ENCODE assay signal across 31 cellular contexts in the genomic region with DNA sequence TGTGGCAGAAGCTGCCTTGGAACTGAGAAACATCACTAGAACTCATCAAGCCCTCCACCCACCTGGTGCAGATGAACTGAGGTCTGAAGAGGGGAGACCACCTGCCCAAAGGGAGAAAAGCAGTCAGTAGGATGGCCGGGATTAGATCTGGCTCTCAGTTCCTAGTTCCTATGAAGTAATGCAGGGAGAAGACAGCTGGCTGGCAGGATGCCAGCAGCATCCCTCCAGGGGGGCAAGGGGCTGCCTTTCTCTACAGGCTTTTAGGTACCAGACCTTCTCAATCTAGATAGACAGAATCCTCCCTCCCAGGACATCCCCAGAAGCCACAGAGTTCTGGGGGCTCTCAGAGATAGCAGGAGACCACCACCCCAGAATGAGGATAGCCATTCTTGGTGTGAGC. TPM values are rescaled to one million over a fixed set of nuclear protein-coding genes. Genes with fewer than 3 reads are reported as not detected.
"Had no signal": no experiment of that assay in that cellular context is flagged by ENCODE, and none has a peak within 500 bp of the region (broad histone marks: within the 10 kb centered on the region; RNA-seq: fewer than 3 reads in every experiment).

No MANE protein-coding gene starts in this region.

- H3K4me3 Mint-ChIP-seq: activated CD4-positive, alpha-beta memory T cell treated with anti-CD3 and anti-CD28 coated beads for 36 hours; activated CD4-positive, alpha-beta T cell treated with anti-CD3 and anti-CD28 coated beads, Interleukin-2, amount 10 ng/mL, durations not matched to agents 24 days and 14 days; activated T-helper 1 cell treated with anti-CD3 and anti-CD28 coated beads, Interleukin-12 subunit alpha, Interleukin-12 subunit beta, Interleukin-2, Interleukin-4 antibody, amounts not matched to agents 30 ng/mL and 10 ng/mL and 1 ng/mL, durations not matched to agents 14 hours and 24 hours and 36 hours; nephron had no signal

- H3K27ac Mint-ChIP-seq: activated CD4-positive, alpha-beta memory T cell treated with anti-CD3 and anti-CD28 coated beads for 36 hours; activated CD4-positive, alpha-beta T cell treated with anti-CD3 and anti-CD28 coated beads, Interleukin-2, amount 10 ng/mL, durations not matched to agents 24 days and 14 days; activated T-helper 1 cell treated with anti-CD3 and anti-CD28 coated beads, Interleukin-12 subunit alpha, Interleukin-12 subunit beta, Interleukin-2, Interleukin-4 antibody, amounts not matched to agents 30 ng/mL and 10 ng/mL and 1 ng/mL, durations not matched to agents 14 hours and 24 hours and 36 hours; nephron had no signal

- H3K9me3 Mint-ChIP-seq: activated CD4-positive, alpha-beta memory T cell treated with anti-CD3 and anti-CD28 coated beads for 36 hours; activated CD4-positive, alpha-beta T cell treated with anti-CD3 and anti-CD28 coated beads, Interleukin-2, amount 10 ng/mL, durations not matched to agents 24 days and 14 days; activated T-helper 1 cell treated with anti-CD3 and anti-CD28 coated beads, Interleukin-12 subunit alpha, Interleukin-12 subunit beta, Interleukin-2, Interleukin-4 antibody, amounts not matched to agents 30 ng/mL and 10 ng/mL and 1 ng/mL, durations not matched to agents 14 hours and 24 hours and 36 hours; nephron had no signal

- DNase-seq: activated CD4-positive, alpha-beta memory T cell treated with anti-CD3 and anti-CD28 coated beads for 36 hours; activated CD4-positive, alpha-beta T cell treated with anti-CD3 and anti-CD28 coated beads, Interleukin-2, amount 10 ng/mL, durations not matched to agents 24 days and 14 days; activated CD4-positive, CD25-positive, alpha-beta regulatory T cell treated with anti-CD3 and anti-CD28 coated beads, Interleukin-2, amount 50 U/mL, for 72 hours; activated CD8-positive, alpha-beta memory T cell treated with anti-CD3 and anti-CD28 coated beads, Interleukin-2, amount 50 U/mL, for 4 hours; activated gamma-delta T cell; activated naive CD4-positive, alpha-beta T cell treated with anti-CD3 and anti-CD28 coated beads, Interleukin-2, amount 50 U/mL, for 16 hours; activated T-cell treated with anti-CD3 and anti-CD28 coated beads, Interleukin-2, amount 50 U/mL, for 1 hour; amniotic stem cell; brain microvascular endothelial cell; dorsolateral prefrontal cortex; effector memory CD4-positive, alpha-beta T cell; erythroblast; hippocampal formation; left cardiac atrium; left ventricle myocardium superior; mammary epithelial cell; right lobe of liver; stimulated activated CD4-positive, alpha-beta T cell treated with anti-CD3 and anti-CD28 coated beads, Interleukin-2, amount 100 ng/mL, for 48 hours; stimulated activated naive CD4-positive, alpha-beta T cell treated with Interleukin-2 at 50 U/mL for 16 hours had no signal

- H3K27ac ChIP-seq: brain microvascular endothelial cell, coronary artery, dorsolateral prefrontal cortex, gastroesophageal sphincter, neutrophil, right lobe of liver, tibial nerve had no signal

- H3K9me3 ChIP-seq: gastroesophageal sphincter, neutrophil, right lobe of liver had no signal

- H3K27me3 ChIP-seq: right lobe of liver had no signal

- H3K4me3 ChIP-seq: coronary artery, dorsolateral prefrontal cortex, gastroesophageal sphincter, right lobe of liver, tibial nerve had no signal

- H3K36me3 ChIP-seq: brain microvascular endothelial cell, gastroesophageal sphincter, neutrophil, right lobe of liver, tibial nerve had no signal

- ATAC-seq: gastroesophageal sphincter, right lobe of liver had no signal

- H3K36me3 Mint-ChIP-seq: activated CD4-positive, alpha-beta memory T cell treated with anti-CD3 and anti-CD28 coated beads for 36 hours had no signal

- H3K4me1 ChIP-seq: gastroesophageal sphincter, right lobe of liver, tibial nerve had no signal

- H3K4me1 Mint-ChIP-seq: activated CD4-positive, alpha-beta T cell treated with anti-CD3 and anti-CD28 coated beads, Interleukin-2, amount 10 ng/mL, durations not matched to agents 24 days and 14 days; nephron had no signal

RNA-seq across cellular contexts. Expression of a gene that starts 7.8 kb away (rescaled TPM):
- total RNA-seq: activated CD4-positive, alpha-beta T cell treated with anti-CD3 and anti-CD28 coated beads, Interleukin-2, amount 10 ng/mL, durations not matched to agents 24 days and 14 days; activated CD8-positive, alpha-beta memory T cell treated with anti-CD3 and anti-CD28 coated beads for 36 hours; activated T-helper 1 cell treated with anti-CD3 and anti-CD28 coated beads, Interleukin-12 subunit alpha, Interleukin-12 subunit beta, Interleukin-2, Interleukin-4 antibody, amounts not matched to agents 30 ng/mL and 10 ng/mL and 1 ng/mL, durations not matched to agents 14 hours and 24 hours and 36 hours; astrocyte; fibroblast of lung; fibroblast of villous mesenchyme; mammary epithelial cell; osteocyte; right lobe of liver had no signal
- polyA plus RNA-seq: fibroblast of lung, keratinocyte, mammary epithelial cell had no signal
